Comparison of ENCODE assay signal across 15 cellular contexts in genomic region chr6:135274561-135275293, GRCh38.
DNase-seq lines count a peak whose midpoint lies in the region; ATAC-seq and TF ChIP-seq lines count a peak whose summit lies in the region.
"Had no signal": no experiment of that assay in that cellular context is flagged by ENCODE, and none has a peak within 500 bp of the region (broad histone marks: within the 10 kb centered on the region; RNA-seq: fewer than 3 reads in every experiment).

No MANE protein-coding gene starts in this region.

- H3K4me2 ChIP-seq in skeletal muscle satellite cell (ENCODE audit: low read length): peak overlapping the region; percentile 48

- no peak for TF ChIP-seq CTCF in heart right ventricle (IDR thresholded peaks at IDR 0.05)

- H3K27ac ChIP-seq in heart right ventricle: no peak overlapping the region
- H3K27ac ChIP-seq: ascending aorta, heart left ventricle, lower lobe of right lung, parathyroid adenoma had no signal

- H3K4me1 ChIP-seq in skeletal muscle satellite cell (ENCODE audit: control insufficient read depth, insufficient read depth, low read length) (peaks cover 8% of the 10 kb centered on the region), heart right ventricle (peaks cover 0 to 6% (median 0%) of the 10 kb centered on the region in 9 donors)
- H3K4me1 ChIP-seq: ascending aorta, lower lobe of right lung, parathyroid adenoma had no signal

- H3K27me3 ChIP-seq in skeletal muscle satellite cell (ENCODE audit: control insufficient read depth, insufficient read depth, low read length): no peaks in the 10 kb centered on the region
- peaks cover 0 to 25% (median 6%) of the 10 kb centered on the region in 7 donors for H3K27me3 ChIP-seq in heart right ventricle
- H3K27me3 ChIP-seq: ascending aorta had no signal

- ATAC-seq in GM19043 (IDR thresholded peaks at IDR 0.05; ENCODE audit: low read depth, unreplicated experiment): peak; percentile 79
- peak; percentile 78 for ATAC-seq in HG02840 (IDR thresholded peaks at IDR 0.05; ENCODE audit: low FRiP score, unreplicated experiment)
- no peak for ATAC-seq in SK-N-SH treated with all-trans-retinoic acid at 6 μM for 48 hours
- ATAC-seq in heart right ventricle: no peak
- ATAC-seq: heart left ventricle; lower lobe of right lung; stimulated activated naive CD8-positive, alpha-beta T cell treated with anti-CD3 and anti-CD28 coated beads, Interleukin-15, Interleukin-2, amounts not matched to agents 100 U/mL and 50 U/mL, for 24 hours had no signal

- H3K9ac ChIP-seq in skeletal muscle satellite cell (ENCODE audit: low read depth, low read length): no peak overlapping the region
- H3K9ac ChIP-seq: parathyroid adenoma had no signal

- no peaks in the 10 kb centered on the region for H3K36me3 ChIP-seq in skeletal muscle satellite cell (ENCODE audit: insufficient read depth, low read length)
- no peaks in the 10 kb centered on the region for H3K36me3 ChIP-seq in heart right ventricle
- H3K36me3 ChIP-seq: ascending aorta, heart left ventricle, lower lobe of right lung had no signal

- intact Hi-C loops in heart right ventricle (cut with DNase I): no loop called here

- H3K9me3 ChIP-seq in skeletal muscle satellite cell (replicated peaks; ENCODE audit: low read length): no peaks in the 10 kb centered on the region
- no peaks in the 10 kb centered on the region for H3K9me3 ChIP-seq in heart right ventricle
- H3K9me3 ChIP-seq: ascending aorta, heart left ventricle, lower lobe of right lung had no signal

- DNase-seq in NCI-H1048 (lab: John Stamatoyannopoulos, UW) (peak; percentile 20), NCI-H748 treated with DMSO at 0.1 percent for 48 hours (lab: John Stamatoyannopoulos, UW) (no peak), heart right ventricle (no peak)
- DNase-seq: effector CD8-positive, alpha-beta T cell; heart left ventricle; lower lobe of right lung; NCI-H2171; stimulated activated CD4-positive, alpha-beta T cell treated with anti-CD3 and anti-CD28 coated beads, Interleukin-2, amount 100 ng/mL, for 48 hours; stimulated activated naive CD8-positive, alpha-beta T cell treated with anti-CD3 and anti-CD28 coated beads, Interleukin-15, Interleukin-2, amounts not matched to agents 100 U/mL and 50 U/mL, for 24 hours had no signal

- WGBS in heart right ventricle, 2 donors: 55 to 64% methylated on average over 5 of the region's 5 CpGs

- H3K4me3 ChIP-seq in skeletal muscle satellite cell (ENCODE audit: low read length) (no peak overlapping the region), heart right ventricle (no peak overlapping the region)
- H3K4me3 ChIP-seq: ascending aorta, heart left ventricle, lower lobe of right lung had no signal

TF ChIP-seq in SK-N-SH treated with all-trans-retinoic acid at 6 μM for 48 hours, 23 proteins besides CTCF, POLR2A, EP300 and RAD21:
- TF ChIP-seq ZNF70 (CRISPR knock-in tag; IDR thresholded peaks at IDR 0.05) (no peak), CSRNP3 (CRISPR knock-in tag; IDR thresholded peaks at IDR 0.05) (no peak), CREB5 (CRISPR knock-in tag; IDR thresholded peaks at IDR 0.05; ENCODE audit: low read depth) (no peak), ZNF8 (CRISPR knock-in tag; IDR thresholded peaks at IDR 0.05) (no peak), POU6F1 (CRISPR knock-in tag; IDR thresholded peaks at IDR 0.05; ENCODE audit: borderline replicate concordance, low read depth) (no peak), TCF4 (CRISPR knock-in tag; IDR thresholded peaks at IDR 0.05; ENCODE audit: borderline replicate concordance) (no peak)

Comparison
In these comparisons a context has a peak if more than half of its experiments do, and no peak if none do; other contexts are left out.
1. ATAC-seq: peak in GM19043 (single experiment) and HG02840 (single experiment); none in SK-N-SH treated with all-trans-retinoic acid at 6 μM for 48 hours (single experiment) and heart right ventricle (0 of 8).